Comparison of ENCODE assay signal across 8 cellular contexts in genomic region chr11:94623120-94623735, GRCh38. TPM values are rescaled to one million over a fixed set of nuclear protein-coding genes. Genes with fewer than 3 reads are reported as not detected.
DNase-seq lines count a peak whose midpoint lies in the region; ATAC-seq and TF ChIP-seq lines count a peak whose summit lies in the region.

No MANE protein-coding gene starts in this region.

- no peak overlapping the region for H3K4me3 ChIP-seq in OCI-LY7 (ENCODE audit: low read depth, low read length, poor library complexity, severe bottlenecking)

- H3K4me2 ChIP-seq in OCI-LY7 (ENCODE audit: low read length) = no peak overlapping the region

- H3K4me3 Mint-ChIP-seq in activated naive CD4-positive, alpha-beta T cell treated with anti-CD3 and anti-CD28 coated beads for 36 hours = no peak overlapping the region
- H3K4me3 Mint-ChIP-seq in glutamatergic neuron (ENCODE audit: unreplicated experiment) (no peak overlapping the region), progenitor cell of endocrine pancreas (ENCODE audit: low read depth) (no peak overlapping the region)

- CTCF ChIA-PET in OCI-LY7 (lab: Charles Lee; ENCODE audit: unreplicated experiment) = interaction anchor here (0.6 kb wide), 2 partner anchors 656 to 1142 kb away, joined by 3 read pairs; no protein-coding TSS in a partner anchor
- CTCF ChIA-PET in activated naive CD4-positive, alpha-beta T cell treated with anti-CD3 and anti-CD28 coated beads for 36 hours (lab: Charles Lee) = interaction anchor here (0.6 to 2.1 kb wide), 20 partner anchors 9 to 444 kb away, joined by 3 to 8 read pairs (median 4); partner anchors contain the start of gene SRSF8

- ATAC-seq in GM21619 (IDR thresholded peaks at IDR 0.05; ENCODE audit: unreplicated experiment) = peak; percentile 93
- ATAC-seq in GM21515 (IDR thresholded peaks at IDR 0.05; ENCODE audit: unreplicated experiment) = no peak

- no TSS peak for BruUV-seq in OCI-LY7 (replicated peaks; lab: Mats Ljungman, UMichigan)

- H3K79me2 ChIP-seq in OCI-LY7 (ENCODE audit: insufficient read depth, low read depth, low read length) = no peaks in the 10 kb centered on the region

- peaks cover 1% of the 10 kb centered on the region for H3K36me3 Mint-ChIP-seq in activated naive CD4-positive, alpha-beta T cell treated with anti-CD3 and anti-CD28 coated beads for 36 hours (ENCODE audit: low read depth)
- H3K36me3 Mint-ChIP-seq in glutamatergic neuron (ENCODE audit: unreplicated experiment) (no peaks in the 10 kb centered on the region), progenitor cell of endocrine pancreas (ENCODE audit: insufficient read depth) (peaks cover 3% of the 10 kb centered on the region)

- DNase-seq in Daoy (ENCODE audit: low read depth) (peak; percentile 69), OCI-LY7 (ENCODE audit: low spot score) (peak; percentile 63), glutamatergic neuron (peak; percentile 61), progenitor cell of endocrine pancreas (ENCODE audit: low spot score, unreplicated experiment) (peak; percentile 62)
- peak; percentile 78 for DNase-seq in activated naive CD4-positive, alpha-beta T cell treated with anti-CD3 and anti-CD28 coated beads for 36 hours

- no peaks in the 10 kb centered on the region for H4K20me1 ChIP-seq in OCI-LY7 (ENCODE audit: insufficient read depth, low read length)

- H3K9me2 ChIP-seq in OCI-LY7 (ENCODE audit: insufficient read depth, low read length) = no peaks in the 10 kb centered on the region

- H3K27ac Mint-ChIP-seq in activated naive CD4-positive, alpha-beta T cell treated with anti-CD3 and anti-CD28 coated beads for 36 hours = no peak overlapping the region
- H3K27ac Mint-ChIP-seq in glutamatergic neuron (ENCODE audit: unreplicated experiment) (no peak overlapping the region), progenitor cell of endocrine pancreas (no peak overlapping the region)

- peaks cover 5% of the 10 kb centered on the region; the same call in 1 of the 2 replicates for H3K9me3 ChIP-seq in OCI-LY7 (ENCODE audit: low read length)

- no peaks in the 10 kb centered on the region for H3K4me1 Mint-ChIP-seq in activated naive CD4-positive, alpha-beta T cell treated with anti-CD3 and anti-CD28 coated beads for 36 hours (ENCODE audit: low read depth)
- H3K4me1 Mint-ChIP-seq in glutamatergic neuron (ENCODE audit: low read depth, unreplicated experiment) (no peaks in the 10 kb centered on the region), progenitor cell of endocrine pancreas (ENCODE audit: low read depth) (peaks cover 3% of the 10 kb centered on the region)

- H3K36me3 ChIP-seq in OCI-LY7 (ENCODE audit: insufficient read depth, low read length) = no peaks in the 10 kb centered on the region

- POLR2A ChIA-PET in OCI-LY7 (lab: Charles Lee) = interaction anchor here (0.7 to 1.7 kb wide), 2 partner anchors 11 to 16 kb away, joined by 3 read pairs; no protein-coding TSS in a partner anchor

- peaks cover 7% of the 10 kb centered on the region for H3K27me3 Mint-ChIP-seq in activated naive CD4-positive, alpha-beta T cell treated with anti-CD3 and anti-CD28 coated beads for 36 hours (ENCODE audit: low read depth)
- peaks cover 3% of the 10 kb centered on the region for H3K27me3 Mint-ChIP-seq in glutamatergic neuron (ENCODE audit: unreplicated experiment)
- H3K27me3 Mint-ChIP-seq in progenitor cell of endocrine pancreas = peaks cover 7% of the 10 kb centered on the region

- no peak overlapping the region for H3K27ac ChIP-seq in OCI-LY7 (ENCODE audit: low read depth, low read length, poor library complexity, severe bottlenecking)

- H3K4me1 ChIP-seq in OCI-LY7 (ENCODE audit: insufficient read depth, low read length, poor library complexity, severe bottlenecking) = no peaks in the 10 kb centered on the region

- peaks cover 7% of the 10 kb centered on the region for H3K9me3 Mint-ChIP-seq in activated naive CD4-positive, alpha-beta T cell treated with anti-CD3 and anti-CD28 coated beads for 36 hours
- H3K9me3 Mint-ChIP-seq in glutamatergic neuron (ENCODE audit: unreplicated experiment) (no peaks in the 10 kb centered on the region), progenitor cell of endocrine pancreas (ENCODE audit: low read depth) (peaks cover 13% of the 10 kb centered on the region)

- no peak overlapping the region for H2AFZ ChIP-seq in OCI-LY7 (ENCODE audit: low read length)

- intact Hi-C loops in OCI-LY7 (cut with micrococcal nuclease; ENCODE audit: unreplicated experiment) = loop anchor here (1.0 to 10.0 kb wide), 3 partner anchors 162 to 529 kb away; no protein-coding TSS in a partner anchor
- intact Hi-C loops in activated naive CD4-positive, alpha-beta T cell treated with anti-CD3 and anti-CD28 coated beads for 36 hours (cut with micrococcal nuclease) = loop anchor here (1.0 to 10.0 kb wide), 11 partner anchors 119 to 1804 kb away; partner anchors contain the start of genes CWC15 and KDM4D

- TF ChIP-seq CTCF in LNCAP (IDR thresholded peaks at IDR 0.05) (peak; percentile 87), OCI-LY7 (conservative IDR thresholded peaks at IDR 0.05; ENCODE audit: low read length) (peak; percentile 79), glutamatergic neuron (IDR thresholded peaks at IDR 0.05; ENCODE audit: partially characterized antibody, unreplicated experiment) (peak; percentile 65), progenitor cell of endocrine pancreas (IDR thresholded peaks at IDR 0.05; ENCODE audit: unreplicated experiment) (peak; percentile 84)

RNA-seq across cellular contexts. Expression of gene PIWIL4, which starts 56.1 kb away (rescaled TPM):
- 0.74 and 1.2 TPM in 2 replicates for total RNA-seq in Daoy (2014; rRNA removed; shearing (Covaris generic))
- 0.22 TPM in 1 of 2 replicates, not detected in the other for total RNA-seq in OCI-LY7 (2014; rRNA removed; shearing (Covaris generic))
- 0.15 TPM in 1 of 2 replicates, not detected in the other for total RNA-seq in OCI-LY7 (2022)
- total RNA-seq in activated naive CD4-positive, alpha-beta T cell treated with anti-CD3 and anti-CD28 coated beads for 36 hours = under 1 TPM; 0.12 to 0.19 TPM
- 0.69 TPM for total RNA-seq in glutamatergic neuron (ENCODE audit: unreplicated experiment)
- 1.9 and 2.6 TPM in 2 replicates for total RNA-seq in progenitor cell of endocrine pancreas
